ENCODE assay signal across 1 cellular context in genomic region chr4:154549894-154550790, GRCh38.
TF ChIP-seq lines count a peak whose summit lies in the region.

Gene PLRG1, minus strand, starts transcription at chr4:154550400. Its CDS starts 92 bp downstream, at chr4:154550308.

TF ChIP-seq in K562, 482 proteins besides CTCF, POLR2A, EP300 and RAD21 (continued from another document and continues in another):
- TF ChIP-seq ZBTB9 (CRISPR knock-in tag; IDR thresholded peaks at IDR 0.05): no peak
- TF ChIP-seq NKRF (IDR thresholded peaks at IDR 0.05; ENCODE audit: borderline replicate concordance): peak; percentile 87
- TF ChIP-seq ZNF551 (CRISPR knock-in tag; IDR thresholded peaks at IDR 0.05): no peak
- TF ChIP-seq ZNF165 (CRISPR knock-in tag; IDR thresholded peaks at IDR 0.05; ENCODE audit: borderline replicate concordance): no peak
- TF ChIP-seq ZFX (CRISPR knock-in tag; IDR thresholded peaks at IDR 0.05): peak; percentile 55
- TF ChIP-seq KLF16 (IDR thresholded peaks at IDR 0.05): no peak
- no peak; the same call in none of the 2 replicates for TF ChIP-seq ATF7 (IDR thresholded peaks at IDR 0.05)
- no peak for TF ChIP-seq GTF2F1 (IDR thresholded peaks at IDR 0.05; ENCODE audit: low read depth, low read length)
- peak; percentile 82 for TF ChIP-seq SUPT5H (IDR thresholded peaks at IDR 0.05)
- TF ChIP-seq PHF21A (IDR thresholded peaks at IDR 0.05; ENCODE audit: borderline replicate concordance, low read depth): no peak
- TF ChIP-seq ZNF212 (CRISPR knock-in tag; IDR thresholded peaks at IDR 0.05): no peak
- TF ChIP-seq GTF2A2 (tag; IDR thresholded peaks at IDR 0.05): no peak
- TF ChIP-seq ZFP1 (CRISPR knock-in tag; IDR thresholded peaks at IDR 0.05): no peak
- TF ChIP-seq ZNF3 (CRISPR knock-in tag; IDR thresholded peaks at IDR 0.05): no peak
- TF ChIP-seq DEAF1 (CRISPR knock-in tag; IDR thresholded peaks at IDR 0.05): no peak
- no peak for TF ChIP-seq ZNF197 (CRISPR knock-in tag; IDR thresholded peaks at IDR 0.05; ENCODE audit: low read depth)
- no peak for TF ChIP-seq SMARCC2 (IDR thresholded peaks at IDR 0.05; ENCODE audit: low read depth)
- TF ChIP-seq ARID1B (IDR thresholded peaks at IDR 0.05): no peak
- TF ChIP-seq ARID3B (CRISPR knock-in tag; IDR thresholded peaks at IDR 0.05; ENCODE audit: borderline replicate concordance): no peak
- TF ChIP-seq TEAD4 (IDR thresholded peaks at IDR 0.05; ENCODE audit: low read length): no peak
- TF ChIP-seq TEAD4 (CRISPR knock-in tag; IDR thresholded peaks at IDR 0.05; ENCODE audit: borderline replicate concordance): no peak
- TF ChIP-seq RUNX1 (IDR thresholded peaks at IDR 0.05; ENCODE audit: low read depth): no peak
- no peak for TF ChIP-seq CCAR2 (IDR thresholded peaks at IDR 0.05; ENCODE audit: low read depth, low read length)
- TF ChIP-seq FOXA1 (IDR thresholded peaks at IDR 0.05; ENCODE audit: borderline replicate concordance): no peak
- TF ChIP-seq RCOR1 (IDR thresholded peaks at IDR 0.05; ENCODE audit: borderline replicate concordance in 1 of 2, low read depth in 2 of 2, low read length in 2 of 2): no peak
- no peak for TF ChIP-seq RBM39 (optimal IDR thresholded peaks at IDR 0.05; ENCODE audit: low read depth, low read length)
- TF ChIP-seq HIVEP1 (CRISPR knock-in tag; IDR thresholded peaks at IDR 0.05): no peak
- TF ChIP-seq PML (IDR thresholded peaks at IDR 0.05; ENCODE audit: low read length): peak; percentile 47; the same call in 1 of the 2 replicates
- TF ChIP-seq UBTF (IDR thresholded peaks at IDR 0.05; ENCODE audit: borderline replicate concordance in 1 of 2, low read depth in 2 of 2, low read length in 2 of 2): no peak
- no peak for TF ChIP-seq SMARCA5 (IDR thresholded peaks at IDR 0.05)
- peak; percentile 71 for TF ChIP-seq PHF20 (IDR thresholded peaks at IDR 0.05; ENCODE audit: partially characterized antibody)
- no peak for TF ChIP-seq E2F4 (CRISPR knock-in tag; IDR thresholded peaks at IDR 0.05; ENCODE audit: low read depth)
- no peak for TF ChIP-seq MGA (IDR thresholded peaks at IDR 0.05)
- no peak for TF ChIP-seq SMARCB1 (IDR thresholded peaks at IDR 0.05; ENCODE audit: insufficient read length, low read depth)
- TF ChIP-seq ZNF76 (CRISPR knock-in tag; IDR thresholded peaks at IDR 0.05; ENCODE audit: borderline replicate concordance): no peak
- no peak; a peak in 1 of 4 replicates for TF ChIP-seq ZNF639 (CRISPR knock-in tag; conservative IDR thresholded peaks at IDR 0.05 in 1 of 2, IDR thresholded peaks at IDR 0.05 in 1 of 2)
- TF ChIP-seq NFATC3 (IDR thresholded peaks at IDR 0.05): no peak
- no peak for TF ChIP-seq KDM2B (CRISPR knock-in tag; IDR thresholded peaks at IDR 0.05)
